Comparison of ENCODE assay signal across 9 cellular contexts in the genomic region with DNA sequence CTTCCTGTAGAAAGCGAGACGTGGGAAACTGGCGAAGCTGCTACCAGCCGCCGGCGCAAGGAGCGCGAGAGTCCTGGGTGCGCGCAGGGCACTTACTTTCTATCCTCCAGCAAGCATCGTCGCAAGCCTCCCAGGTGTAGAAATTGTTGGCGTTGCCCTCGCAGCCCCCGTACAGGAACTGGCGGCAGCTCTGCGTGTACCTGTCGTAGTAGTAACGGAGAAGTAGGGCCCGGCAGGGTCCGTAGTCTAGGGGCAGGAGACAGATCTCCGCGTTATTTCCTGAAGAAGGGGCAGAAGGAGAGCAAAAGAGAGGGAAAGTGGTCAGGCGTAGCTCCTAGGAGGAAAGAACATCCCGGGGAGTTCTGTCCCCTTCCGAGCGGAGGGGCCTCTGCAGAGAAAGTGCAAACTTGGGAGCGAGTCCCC. TPM values are rescaled to one million over a fixed set of nuclear protein-coding genes. Genes with fewer than 3 reads are reported as not detected.
A peak's percentile ranks its signal among the peaks of the same experiment; 100 is the strongest.
DNase-seq lines count a peak whose midpoint lies in the region; ATAC-seq, FAIRE-seq and TF ChIP-seq lines count a peak whose summit lies in the region.
"Had no signal": no experiment of that assay in that cellular context is flagged by ENCODE, and none has a peak within 500 bp of the region (broad histone marks: within the 10 kb centered on the region; RNA-seq: fewer than 3 reads in every experiment).

No MANE protein-coding gene starts in this region.

- H3K36me3 ChIP-seq in cardiac muscle cell (no peaks in the 10 kb centered on the region), WERI-Rb-1 (no peaks in the 10 kb centered on the region), heart right ventricle (no peaks in the 10 kb centered on the region), psoas muscle (ENCODE audit: insufficient read depth in 1 of 2, low read depth in 1 of 2) (no peaks in the 10 kb centered on the region)

- intact Hi-C loops in cardiac septum (cut with DNase I) (loop anchor here (10.0 kb wide), 1 partner anchor 385 kb away; no protein-coding TSS in a partner anchor), heart right ventricle (cut with DNase I) (loop anchor here in 2 of 10 donors (10.0 kb wide), 2 partner anchors 325 to 545 kb away; no protein-coding TSS in a partner anchor), psoas muscle (cut with DNase I) (loop anchor here (10.0 kb wide), 2 partner anchors 175 to 195 kb away; no protein-coding TSS in a partner anchor)

- H3K27me3 ChIP-seq in cardiac muscle cell (peaks cover 57% of the 10 kb centered on the region), WERI-Rb-1 (ENCODE audit: insufficient read depth, low read depth, severe bottlenecking) (no peaks in the 10 kb centered on the region), heart right ventricle (peaks cover 0 to 33% (median 9%) of the 10 kb centered on the region in 7 donors), psoas muscle (ENCODE audit: insufficient read depth in 3 of 3, low read length in 2 of 3) (peaks cover 0 to 14% (median 0%) of the 10 kb centered on the region in 3 donors)

- ATAC-seq in HG03108 (IDR thresholded peaks at IDR 0.05; ENCODE audit: unreplicated experiment) (peak; percentile 53), heart right ventricle (peak in 7 of 8 donors; percentile 39 to 77 (median 61)), psoas muscle (no peak)

- H3K9me3 ChIP-seq in cardiac muscle cell (ENCODE audit: low read depth) (peaks cover 5% of the 10 kb centered on the region), WERI-Rb-1 (ENCODE audit: severe bottlenecking) (no peaks in the 10 kb centered on the region), heart right ventricle (no peaks in the 10 kb centered on the region), psoas muscle (no peaks in the 10 kb centered on the region)

- H3K4me1 ChIP-seq in cardiac muscle cell (ENCODE audit: low read depth): no peaks in the 10 kb centered on the region
- peaks cover 0 to 21% (median 7%) of the 10 kb centered on the region in 9 donors for H3K4me1 ChIP-seq in heart right ventricle
- H3K4me1 ChIP-seq in psoas muscle: no peaks in the 10 kb centered on the region

- peak; percentile 60 to 77 for DNase-seq in cardiac muscle cell (ENCODE audit: low read depth in 1 of 2, low spot score in 1 of 2)
- no peak for DNase-seq in cardiac septum (ENCODE audit: low spot score)
- DNase-seq in WERI-Rb-1: peak; percentile 19
- DNase-seq in heart right ventricle: peak in 1 of 2 donors; percentile 17
- peak in 1 of 2 donors; percentile 48 for DNase-seq in psoas muscle
- DNase-seq in NCI-H345 treated with DMSO at 0.1 percent for 48 hours (lab: John Stamatoyannopoulos, UW; ENCODE audit: unreplicated experiment): no peak
- no peak for DNase-seq in D721Med (ENCODE audit: insufficient read length, low spot score)

- no peak for FAIRE-seq in D721Med (lab: Jason Lieb, UNC)

- TF ChIP-seq CTCF in cardiac muscle cell (IDR thresholded peaks at IDR 0.05; ENCODE audit: low read depth, low read length): no peak
- TF ChIP-seq CTCF in WERI-Rb-1 (IDR thresholded peaks at IDR 0.05; ENCODE audit: low read depth, low read length): no peak
- peak in 1 of 9 donors; percentile 6 for TF ChIP-seq CTCF in heart right ventricle (IDR thresholded peaks at IDR 0.05)
- no peak for TF ChIP-seq CTCF in psoas muscle (IDR thresholded peaks at IDR 0.05)
- TF ChIP-seq CTCF in D721Med (IDR thresholded peaks at IDR 0.05; ENCODE audit: insufficient read depth, missing control alignments): no peak

- H3K27ac ChIP-seq in cardiac muscle cell: no peak overlapping the region
- no peak overlapping the region for H3K27ac ChIP-seq in WERI-Rb-1
- H3K27ac ChIP-seq in heart right ventricle: peak overlapping the region in 9 of 10 donors; percentile 13 to 66 (median 46)
- no peak overlapping the region for H3K27ac ChIP-seq in psoas muscle

- H3K4me3 ChIP-seq in cardiac muscle cell (peak overlapping the region; percentile 81), WERI-Rb-1 (ENCODE audit: low read depth, low read length) (peak overlapping the region; percentile 62), heart right ventricle (peak overlapping the region; percentile 41 to 68 (median 62)), psoas muscle (peak overlapping the region; percentile 62)

- 1 to 2% methylated on average over 28 of the region's 28 CpGs for WGBS in heart right ventricle, 2 donors
- 1 to 2% (median 1%) methylated on average over 28 of the region's 28 CpGs for WGBS in psoas muscle, 3 donors

RNA-seq across cellular contexts. Expression of a gene that starts 0.5 kb away (rescaled TPM):
- total RNA-seq in cardiac muscle cell (20.8 and 24.5 TPM in 2 replicates), cardiac septum (1.9 TPM), heart right ventricle (10 to 100 TPM in 1 of 10 donors, 1 to 10 TPM in 9; 1.1 to 13.4 (median 2.2) TPM), psoas muscle (1 to 10 TPM in 3 of 4 donors, under 1 TPM in 1; 0.79 to 7.5 (median 2.4) TPM)
- polyA plus RNA-seq in cardiac muscle cell (12.6 and 20.1 TPM in 2 replicates), heart right ventricle (1 to 10 TPM; 1.8 to 8.5 TPM), psoas muscle (1 to 10 TPM in 2 of 3 donors, under 1 TPM in 1; 0.66 to 2.4 (median 2.3) TPM)

RNA-seq across cellular contexts. Expression of a gene that starts 16.3 kb away (rescaled TPM):
- total RNA-seq in cardiac muscle cell (not detected in 2 replicates), cardiac septum (not detected), heart right ventricle (not detected), psoas muscle (not detected)
- polyA plus RNA-seq in cardiac muscle cell (not detected in 2 replicates), heart right ventricle (not detected), psoas muscle (under 1 TPM in 1 of 3 donors, not detected in 2; 0.07 TPM)
- total RNA-seq: glomerular endothelial cell had no signal

RNA-seq across cellular contexts. Expression of a gene that starts 31.5 kb away (rescaled TPM):
- total RNA-seq in cardiac muscle cell: 8.4 and 9.6 TPM in 2 replicates
- polyA plus RNA-seq in cardiac muscle cell: 20.8 and 21.3 TPM in 2 replicates
- total RNA-seq in cardiac septum: 14.3 TPM
- 10 to 100 TPM; 10.6 to 24.7 (median 14.6) TPM for total RNA-seq in heart right ventricle
- 10 to 100 TPM; 32.1 to 52.7 TPM for polyA plus RNA-seq in heart right ventricle
- 10 to 100 TPM in 1 of 4 donors, 1 to 10 TPM in 3; 6.3 to 11.0 (median 9.0) TPM for total RNA-seq in psoas muscle
- polyA plus RNA-seq in psoas muscle: 10 to 100 TPM in 2 of 3 donors, 1 to 10 TPM in 1; 9.1 to 15.8 (median 15.2) TPM

Comparison
In these comparisons a context has a peak if more than half of its experiments do, and no peak if none do; other contexts are left out.
1. DNase-seq: peak in cardiac muscle cell (2 of 2) and WERI-Rb-1 (single experiment); none in cardiac septum (single experiment), NCI-H345 treated with DMSO at 0.1 percent for 48 hours (single experiment) and D721Med (single experiment).
2. H3K27ac ChIP-seq: peak in heart right ventricle (9 of 10); none in cardiac muscle cell (single experiment), WERI-Rb-1 (single experiment) and psoas muscle (single experiment).
3. ATAC-seq: peak in HG03108 (single experiment) and heart right ventricle (7 of 8); none in psoas muscle (0 of 4).
4. Peak in every context shown above with its lines, with median percentiles within 50 percentile points of each other: H3K4me3 ChIP-seq.